ENCODE assay signal across 7 cellular contexts in genomic region chr3:153073636-153074035, GRCh38.
"Had no signal": no experiment of that assay in that cellular context is flagged by ENCODE, and none has a peak within 500 bp of the region (broad histone marks: within the 10 kb centered on the region; RNA-seq: fewer than 3 reads in every experiment).

No MANE protein-coding gene starts in this region.

- H3K9me3 ChIP-seq: HAP-1 had no signal

- H3K9ac ChIP-seq: GM23248 had no signal

- FAIRE-seq: HepG2 had no signal

- DNase-seq: GM23248, GOT3, H7, HFFc6 had no signal

- ATAC-seq: HCT116, HepG2 had no signal

- H2AFZ ChIP-seq: GM23248 had no signal

- H3K27ac ChIP-seq: GM23248 had no signal

- H3K36me3 ChIP-seq: HAP-1 had no signal

- H3K4me3 ChIP-seq: GM23248, HAP-1 had no signal
